9 cellular contexts compared by ENCODE assay signal in the genomic region with DNA sequence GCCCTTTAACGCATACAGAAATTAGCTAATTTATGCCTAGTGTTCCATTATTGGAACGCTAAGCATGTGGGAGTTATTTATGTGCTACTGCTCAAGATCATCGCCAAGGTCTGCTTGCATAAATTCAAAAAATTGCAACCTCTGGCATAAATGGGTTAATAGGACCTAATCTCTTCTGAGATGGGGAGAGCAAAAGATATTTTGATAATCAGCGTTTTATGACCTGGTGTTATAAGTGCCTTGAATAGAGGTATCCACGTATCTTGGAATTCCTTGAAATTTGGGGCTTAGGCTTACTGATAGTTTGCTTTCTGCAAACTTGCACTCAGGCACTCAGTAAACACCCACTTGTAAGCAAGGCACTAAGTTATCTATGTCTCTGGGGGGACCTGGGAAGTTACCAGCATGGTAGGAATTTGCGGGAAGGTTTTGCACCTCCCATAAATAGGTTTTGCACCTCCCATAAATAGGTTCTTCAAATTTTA. TPM values are rescaled to one million over a fixed set of nuclear protein-coding genes. Genes with fewer than 3 reads are reported as not detected.
A peak's percentile ranks its signal among the peaks of the same experiment; 100 is the strongest.
DNase-seq lines count a peak whose midpoint lies in the region; ATAC-seq and TF ChIP-seq lines count a peak whose summit lies in the region.
"Had no signal": no experiment of that assay in that cellular context is flagged by ENCODE, and none has a peak within 500 bp of the region (broad histone marks: within the 10 kb centered on the region; RNA-seq: fewer than 3 reads in every experiment).

No MANE protein-coding gene starts in this region.

- H3K27me3 ChIP-seq in iPS-20b (ENCODE audit: insufficient read depth, low read length) (no peaks in the 10 kb centered on the region), thoracic aorta (replicated peaks; ENCODE audit: insufficient read depth) (no peaks in the 10 kb centered on the region)

- H3K36me3 Mint-ChIP-seq in activated T-cell treated with anti-CD3 and anti-CD28 coated beads, Interleukin-2, amount 50 U/mL, for 72 hours (ENCODE audit: insufficient read depth in 2 of 2), result peaks cover 8 to 29% of the 10 kb centered on the region in 2 donors
- H3K36me3 Mint-ChIP-seq in activated T-helper 2 cell treated with anti-CD3 and anti-CD28 coated beads, Interferon-gamma antibody, Interleukin-2, Interleukin-4, amounts not matched to agents 10 μg/mL and 5 μg/mL and 100 μg/mL, durations not matched to agents 14 hours and 24 hours and 36 hours (ENCODE audit: low read depth), result peaks cover 41% of the 10 kb centered on the region

- intact Hi-C loops in activated T-helper 2 cell treated with anti-CD3 and anti-CD28 coated beads, Interferon-gamma antibody, Interleukin-2, Interleukin-4, amounts not matched to agents 10 μg/mL and 5 μg/mL and 100 μg/mL, durations not matched to agents 14 hours and 24 hours and 36 hours (cut with micrococcal nuclease), result loop anchor here (2.0 to 5.0 kb wide), 2 partner anchors 274 to 415 kb away; partner anchors contain the start of genes GOLPH3 and MTMR12

- no peak overlapping the region for H3K27ac ChIP-seq in iPS-20b (ENCODE audit: low read length)
- H3K27ac ChIP-seq in thoracic aorta, result peak overlapping the region in 1 of 2 donors; percentile 100

- H3K4me1 Mint-ChIP-seq in activated T-cell treated with anti-CD3 and anti-CD28 coated beads, Interleukin-2, amount 50 U/mL, for 72 hours (ENCODE audit: low read depth), result peaks cover 83% of the 10 kb centered on the region
- peaks cover 53% of the 10 kb centered on the region for H3K4me1 Mint-ChIP-seq in activated T-helper 2 cell treated with anti-CD3 and anti-CD28 coated beads, Interferon-gamma antibody, Interleukin-2, Interleukin-4, amounts not matched to agents 10 μg/mL and 5 μg/mL and 100 μg/mL, durations not matched to agents 14 hours and 24 hours and 36 hours (ENCODE audit: low read depth)

- H3K4me3 ChIP-seq in iPS-20b (ENCODE audit: low read length) (peak overlapping the region; percentile 98), thoracic aorta (peak overlapping the region; percentile 97)

- no peaks in the 10 kb centered on the region for H3K27me3 Mint-ChIP-seq in activated T-cell treated with anti-CD3 and anti-CD28 coated beads, Interleukin-2, amount 50 U/mL, for 72 hours (ENCODE audit: low read depth)
- no peaks in the 10 kb centered on the region for H3K27me3 Mint-ChIP-seq in activated T-helper 2 cell treated with anti-CD3 and anti-CD28 coated beads, Interferon-gamma antibody, Interleukin-2, Interleukin-4, amounts not matched to agents 10 μg/mL and 5 μg/mL and 100 μg/mL, durations not matched to agents 14 hours and 24 hours and 36 hours (ENCODE audit: low read depth)

- H3K9me3 ChIP-seq in iPS-20b (ENCODE audit: insufficient read depth, low read depth, low read length) (no peaks in the 10 kb centered on the region), thoracic aorta (no peaks in the 10 kb centered on the region)

- H3K9ac ChIP-seq in iPS-20b (ENCODE audit: low read depth, low read length), result peak overlapping the region; percentile 85; the same call in 1 of the 2 replicates

- DNase-seq in activated T-cell treated with anti-CD3 and anti-CD28 coated beads, Interleukin-2, amount 50 U/mL, for 72 hours, result no peak
- DNase-seq in activated T-cell treated with anti-CD3 and anti-CD28 coated beads for 4 hours (no peak), thoracic aorta (ENCODE audit: low spot score) (no peak), nucleus accumbens (lab: John Stamatoyannopoulos, UW) (no peak)
- DNase-seq in activated T-helper 2 cell treated with anti-CD3 and anti-CD28 coated beads, Interferon-gamma antibody, Interleukin-2, Interleukin-4, amounts not matched to agents 10 μg/mL and 5 μg/mL and 100 μg/mL, durations not matched to agents 14 hours and 24 hours and 36 hours (ENCODE audit: low spot score), result no peak
- DNase-seq: NCI-H187 treated with DMSO at 0.1 percent for 48 hours had no signal

- H3K4me3 Mint-ChIP-seq in activated T-cell treated with anti-CD3 and anti-CD28 coated beads, Interleukin-2, amount 50 U/mL, for 72 hours, result peak overlapping the region; percentile 88 to 97
- peak overlapping the region; percentile 96 for H3K4me3 Mint-ChIP-seq in activated T-helper 2 cell treated with anti-CD3 and anti-CD28 coated beads, Interferon-gamma antibody, Interleukin-2, Interleukin-4, amounts not matched to agents 10 μg/mL and 5 μg/mL and 100 μg/mL, durations not matched to agents 14 hours and 24 hours and 36 hours (ENCODE audit: low read depth)

- H3K36me3 ChIP-seq in iPS-20b (ENCODE audit: insufficient read depth, low read depth, low read length) (peaks cover 40% of the 10 kb centered on the region), thoracic aorta (peaks cover 12% of the 10 kb centered on the region)

- H3K9me3 Mint-ChIP-seq in activated T-cell treated with anti-CD3 and anti-CD28 coated beads, Interleukin-2, amount 50 U/mL, for 72 hours, result no peaks in the 10 kb centered on the region
- no peaks in the 10 kb centered on the region for H3K9me3 Mint-ChIP-seq in activated T-helper 2 cell treated with anti-CD3 and anti-CD28 coated beads, Interferon-gamma antibody, Interleukin-2, Interleukin-4, amounts not matched to agents 10 μg/mL and 5 μg/mL and 100 μg/mL, durations not matched to agents 14 hours and 24 hours and 36 hours

- H3K27ac Mint-ChIP-seq in activated T-cell treated with anti-CD3 and anti-CD28 coated beads, Interleukin-2, amount 50 U/mL, for 72 hours, result peak overlapping the region; percentile 96
- peak overlapping the region; percentile 99 for H3K27ac Mint-ChIP-seq in activated T-helper 2 cell treated with anti-CD3 and anti-CD28 coated beads, Interferon-gamma antibody, Interleukin-2, Interleukin-4, amounts not matched to agents 10 μg/mL and 5 μg/mL and 100 μg/mL, durations not matched to agents 14 hours and 24 hours and 36 hours

- TF ChIP-seq CTCF in thoracic aorta (IDR thresholded peaks at IDR 0.05), result no peak

- H3K4me1 ChIP-seq in iPS-20b (ENCODE audit: insufficient read depth, low read length) (peaks cover 24% of the 10 kb centered on the region), thoracic aorta (ENCODE audit: control insufficient read depth in 1 of 2, low read depth in 2 of 2) (peaks cover 23 to 41% of the 10 kb centered on the region in 2 donors)

- ATAC-seq in activated T-cell treated with anti-CD3 and anti-CD28 coated beads, Interleukin-2, amount 50 U/mL, for 72 hours (replicated peaks in 1 of 2), result no peak
- ATAC-seq in thoracic aorta (ENCODE audit: insufficient number of reproducible peaks, low FRiP score, low read depth) (no peak), GM21447 (IDR thresholded peaks at IDR 0.05; ENCODE audit: unreplicated experiment) (no peak), HG02571 (IDR thresholded peaks at IDR 0.05; ENCODE audit: unreplicated experiment) (no peak)

RNA-seq across cellular contexts. Expression of gene SUB1, which starts 1.8 kb away (rescaled TPM):
- total RNA-seq in activated T-cell treated with anti-CD3 and anti-CD28 coated beads, Interleukin-2, amount 50 U/mL, for 72 hours, result 100 to 1,000 TPM; 362 to 383 TPM
- 380 and 404 TPM in 2 replicates for total RNA-seq in activated T-helper 2 cell treated with anti-CD3 and anti-CD28 coated beads, Interferon-gamma antibody, Interleukin-2, Interleukin-4, amounts not matched to agents 10 μg/mL and 5 μg/mL and 100 μg/mL, durations not matched to agents 14 hours and 24 hours and 36 hours
- 100 to 1,000 TPM in 1 of 2 donors, 10 to 100 TPM in 1; 91.1 to 130 TPM for total RNA-seq in thoracic aorta
